ENCODE assay signal across 8 cellular contexts in genomic region chr1:83508485-83509151, GRCh38.
A peak's percentile ranks its signal among the peaks of the same experiment; 100 is the strongest.
DNase-seq lines count a peak whose midpoint lies in the region; ATAC-seq and TF ChIP-seq lines count a peak whose summit lies in the region.

No MANE protein-coding gene starts in this region.

- DNase-seq in GM12864 (ENCODE audit: low read depth) (peak; percentile 84), KG1 (lab: John Stamatoyannopoulos, UW) (peak; percentile 21), amniotic stem cell (lab: John Stamatoyannopoulos, UW) (peak; percentile 79), SK-N-DZ (ENCODE audit: low spot score) (no peak), NCI-H69 (lab: John Stamatoyannopoulos, UW) (no peak), GOT3 (lab: John Stamatoyannopoulos, UW) (no peak)

- H3K4me3 ChIP-seq in GM12864 (ENCODE audit: low read depth, low read length), result no peak overlapping the region

- peaks cover 37% of the 10 kb centered on the region for H3K4me1 Mint-ChIP-seq in nephron

- H3K36me3 Mint-ChIP-seq in nephron (ENCODE audit: low read depth), result no peaks in the 10 kb centered on the region

- TF ChIP-seq CTCF in GM12864 (IDR thresholded peaks at IDR 0.05; ENCODE audit: low read depth, low read length, missing control alignments) (no peak), nephron (IDR thresholded peaks at IDR 0.05; ENCODE audit: unreplicated experiment in 3 of 3) (no peak)

- no peak overlapping the region for H3K4me3 Mint-ChIP-seq in nephron

- H3K27me3 Mint-ChIP-seq in nephron (ENCODE audit: low read depth), result no peaks in the 10 kb centered on the region

- no peaks in the 10 kb centered on the region for H3K9me3 Mint-ChIP-seq in nephron

- peak overlapping the region; percentile 78 to 94 (median 87) for H3K27ac Mint-ChIP-seq in nephron

- peak; percentile 99 for ATAC-seq in GM21576 (IDR thresholded peaks at IDR 0.05; ENCODE audit: unreplicated experiment)

Comparison
In these comparisons a context has a peak if more than half of its experiments do, and no peak if none do; other contexts are left out.
1. DNase-seq: peak in GM12864 (single experiment), KG1 (single experiment) and amniotic stem cell (single experiment); none in SK-N-DZ (single experiment), NCI-H69 (single experiment) and GOT3 (single experiment).